In genomic region chr14:75577724-75578098, GRCh38 we compare ENCODE assay signal across 8 cellular contexts. TPM values are rescaled to one million over a fixed set of nuclear protein-coding genes. Genes with fewer than 3 reads are reported as not detected.
DNase-seq lines count a peak whose midpoint lies in the region; ATAC-seq, FAIRE-seq and TF ChIP-seq lines count a peak whose summit lies in the region.

No MANE protein-coding gene starts in this region.

- H3K27me3 ChIP-seq in Karpas-422 (ENCODE audit: low read length) (no peaks in the 10 kb centered on the region), SJSA1 (replicated peaks) (no peaks in the 10 kb centered on the region; the same call in 1 of the 2 replicates), neutrophil (peaks cover 19% of the 10 kb centered on the region), suprapubic skin (no peaks in the 10 kb centered on the region)

- H3K27ac Mint-ChIP-seq in activated naive CD4-positive, alpha-beta T cell treated with anti-CD3 and anti-CD28 coated beads, Interleukin-2, amount 10 ng/mL, durations not matched to agents 7 days and 5 days = peak overlapping the region; percentile 81

- peaks cover 20% of the 10 kb centered on the region for H3K4me1 Mint-ChIP-seq in activated naive CD4-positive, alpha-beta T cell treated with anti-CD3 and anti-CD28 coated beads, Interleukin-2, amount 10 ng/mL, durations not matched to agents 7 days and 5 days

- H3K9me3 Mint-ChIP-seq in activated naive CD4-positive, alpha-beta T cell treated with anti-CD3 and anti-CD28 coated beads, Interleukin-2, amount 10 ng/mL, durations not matched to agents 7 days and 5 days = no peaks in the 10 kb centered on the region

- H3K4me1 ChIP-seq in Karpas-422 (ENCODE audit: low read length) = peaks cover 22% of the 10 kb centered on the region
- H3K4me1 ChIP-seq in SJSA1 (replicated peaks) = peaks cover 8% of the 10 kb centered on the region
- H3K4me1 ChIP-seq in neutrophil (ENCODE audit: control insufficient read depth in 1 of 2, insufficient read depth in 1 of 2, low read depth in 1 of 2, low read length in 1 of 2) = peaks cover 18 to 24% of the 10 kb centered on the region in 2 experiments
- peaks cover 26% of the 10 kb centered on the region for H3K4me1 ChIP-seq in suprapubic skin

- H3K36me3 ChIP-seq in Karpas-422 (ENCODE audit: insufficient read depth, low read length) = no peaks in the 10 kb centered on the region
- no peaks in the 10 kb centered on the region for H3K36me3 ChIP-seq in SJSA1
- no peaks in the 10 kb centered on the region for H3K36me3 ChIP-seq in neutrophil
- no peaks in the 10 kb centered on the region for H3K36me3 ChIP-seq in suprapubic skin

- no peaks in the 10 kb centered on the region for H3K27me3 Mint-ChIP-seq in activated naive CD4-positive, alpha-beta T cell treated with anti-CD3 and anti-CD28 coated beads, Interleukin-2, amount 10 ng/mL, durations not matched to agents 7 days and 5 days

- ATAC-seq in GM21515 (IDR thresholded peaks at IDR 0.05; ENCODE audit: unreplicated experiment) = peak; percentile 81

- no peak overlapping the region for H2AFZ ChIP-seq in Karpas-422 (ENCODE audit: low read length)

- DNase-seq in D721Med (ENCODE audit: insufficient read length, low spot score) (peak; percentile 75), Karpas-422 (peak; percentile 93), SJSA1 (ENCODE audit: low read depth in 1 of 2, low spot score in 2 of 2) (peak; percentile 51 to 76), glomerular endothelial cell (ENCODE audit: extremely low read depth, low read depth, low spot score) (peak; percentile 69), suprapubic skin (ENCODE audit: low spot score in 2 of 2) (peak; percentile 90 to 95)
- DNase-seq in activated naive CD4-positive, alpha-beta T cell treated with anti-CD3 and anti-CD28 coated beads, Interleukin-2, amount 10 ng/mL, durations not matched to agents 7 days and 5 days = peak; percentile 83

- no peaks in the 10 kb centered on the region for H3K9me2 ChIP-seq in Karpas-422 (replicated peaks; ENCODE audit: insufficient read depth, low read length)

- H3K9me3 ChIP-seq in Karpas-422 (ENCODE audit: low read length) = no peaks in the 10 kb centered on the region
- H3K9me3 ChIP-seq in SJSA1 (replicated peaks) = no peaks in the 10 kb centered on the region
- H3K9me3 ChIP-seq in neutrophil = no peaks in the 10 kb centered on the region
- H3K9me3 ChIP-seq in suprapubic skin = no peaks in the 10 kb centered on the region

- no peak for TF ChIP-seq EP300 in suprapubic skin (IDR thresholded peaks at IDR 0.05)

- no peaks in the 10 kb centered on the region for H3K79me2 ChIP-seq in Karpas-422 (ENCODE audit: low read length)

- H3K36me3 Mint-ChIP-seq in activated naive CD4-positive, alpha-beta T cell treated with anti-CD3 and anti-CD28 coated beads, Interleukin-2, amount 10 ng/mL, durations not matched to agents 7 days and 5 days = no peaks in the 10 kb centered on the region

- no peak for TF ChIP-seq POLR2A in suprapubic skin (IDR thresholded peaks at IDR 0.05)

- H3K4me3 ChIP-seq in Karpas-422 (ENCODE audit: low read length) = peak overlapping the region; percentile 36; the same call in 1 of the 2 replicates
- H3K4me3 ChIP-seq in SJSA1 = peak overlapping the region; percentile 34
- peak overlapping the region; percentile 65 for H3K4me3 ChIP-seq in neutrophil (ENCODE audit: low read depth in 1 of 2, low read length in 1 of 2)
- peak overlapping the region; percentile 62 for H3K4me3 ChIP-seq in suprapubic skin

- peak overlapping the region; percentile 61 for H3K4me2 ChIP-seq in Karpas-422 (ENCODE audit: low read depth, low read length, poor library complexity, severe bottlenecking)

- WGBS in suprapubic skin = 0% methylated on average over 14 of the region's 15 CpGs

- H4K20me1 ChIP-seq in Karpas-422 (ENCODE audit: insufficient read depth, low read depth, low read length) = no peaks in the 10 kb centered on the region

- H3K9ac ChIP-seq in Karpas-422 (ENCODE audit: low read length) = peak overlapping the region; percentile 1

- CTCF ChIA-PET in activated naive CD4-positive, alpha-beta T cell treated with anti-CD3 and anti-CD28 coated beads, Interleukin-2, amount 10 ng/mL, durations not matched to agents 7 days and 5 days (lab: Charles Lee) = interaction anchor here (0.8 to 6.8 kb wide), 29 partner anchors 10 to 405 kb away, joined by 3 to 159 read pairs (median 4); partner anchors contain the start of gene TGFB3

- peak overlapping the region; percentile 81 for H3K4me3 Mint-ChIP-seq in activated naive CD4-positive, alpha-beta T cell treated with anti-CD3 and anti-CD28 coated beads, Interleukin-2, amount 10 ng/mL, durations not matched to agents 7 days and 5 days

- H3K27ac ChIP-seq in Karpas-422 (ENCODE audit: low read length) (peak overlapping the region; percentile 13; the same call in 1 of the 2 replicates), SJSA1 (no peak overlapping the region), neutrophil (peak overlapping the region; percentile 56), suprapubic skin (peak overlapping the region; percentile 80)

- no peak for FAIRE-seq in D721Med (lab: Jason Lieb, UNC)

- TF ChIP-seq CTCF in D721Med (IDR thresholded peaks at IDR 0.05; ENCODE audit: insufficient read depth, missing control alignments) = peak; percentile 78
- TF ChIP-seq CTCF in neutrophil (IDR thresholded peaks at IDR 0.05) = peak; percentile 21
- TF ChIP-seq CTCF in suprapubic skin (IDR thresholded peaks at IDR 0.05) = peak; percentile 60 to 70

RNA-seq across cellular contexts. Expression of gene FLVCR2, which starts 0.7 kb away (rescaled TPM):
- not detected in 2 replicates for total RNA-seq in Karpas-422 (2014; rRNA removed; shearing (Covaris generic); ENCODE audit: low replicate concordance)
- 0.09 and 0.39 TPM in 2 replicates for total RNA-seq in SJSA1 (2014; rRNA removed; shearing (Covaris generic))
- total RNA-seq in glomerular endothelial cell (2.1 and 7.4 TPM in 2 replicates), suprapubic skin (10 to 100 TPM in 3 of 4 donors, 1 to 10 TPM in 1; 9.0 to 23.4 (median 17.4) TPM)

RNA-seq across cellular contexts. Expression of gene BATF, which starts 55.4 kb away (rescaled TPM):
- not detected in 2 replicates for total RNA-seq in Karpas-422 (2014; rRNA removed; shearing (Covaris generic); ENCODE audit: low replicate concordance)
- total RNA-seq in SJSA1 (2014; rRNA removed; shearing (Covaris generic)) = not detected in 2 replicates
- total RNA-seq in glomerular endothelial cell (not detected in 2 replicates), suprapubic skin (1 to 10 TPM in 3 of 4 donors, not detected in 1; 1.1 to 4.2 (median 1.1) TPM)

Comparison
In these comparisons a context has a peak if more than half of its experiments do, and no peak if none do; other contexts are left out.
1. CTCF ChIP-seq: peak in every context shown above with its lines; median percentile 78 in D721Med; 65 in suprapubic skin; 21 in neutrophil.